Comparison of ENCODE assay signal across 14 cellular contexts in genomic region chr9:110912701-110913291, GRCh38.
A peak's percentile ranks its signal among the peaks of the same experiment; 100 is the strongest.
DNase-seq lines count a peak whose midpoint lies in the region; ATAC-seq lines count a peak whose summit lies in the region.
"Had no signal": no experiment of that assay in that cellular context is flagged by ENCODE, and none has a peak within 500 bp of the region (broad histone marks: within the 10 kb centered on the region; RNA-seq: fewer than 3 reads in every experiment).

No MANE protein-coding gene starts in this region.

- H3K27ac ChIP-seq in ACC112 (ENCODE audit: low read depth, low read length): peak overlapping the region; percentile 98

- H3K36me3 ChIP-seq in ACC112 (ENCODE audit: insufficient read depth, low read length) (peaks cover 35% of the 10 kb centered on the region), adipocyte (ENCODE audit: control insufficient read depth, insufficient read depth, low read length, severe bottlenecking) (peaks cover 17% of the 10 kb centered on the region)

- no peaks in the 10 kb centered on the region for H3K27me3 ChIP-seq in ACC112 (ENCODE audit: insufficient read depth, low read length)
- no peaks in the 10 kb centered on the region for H3K27me3 ChIP-seq in adipocyte (replicated peaks; ENCODE audit: control insufficient read depth, insufficient read depth, low read length)

- H3K4me3 ChIP-seq in ACC112 (ENCODE audit: low read depth, low read length) (peak overlapping the region; percentile 53), adipocyte (ENCODE audit: low read length) (peak overlapping the region; percentile 69)

- H3K9me3 ChIP-seq in adipocyte (ENCODE audit: control insufficient read depth, low read length): peaks cover 15% of the 10 kb centered on the region

- no peak overlapping the region for H2AFZ ChIP-seq in ACC112 (ENCODE audit: low read length, unreplicated experiment)

- peak; percentile 89 for ATAC-seq in Right ventricle myocardium superior (ENCODE audit: poor library complexity)
- no peak for ATAC-seq in HG03139 (IDR thresholded peaks at IDR 0.05; ENCODE audit: unreplicated experiment)
- ATAC-seq in GM21515 (IDR thresholded peaks at IDR 0.05; ENCODE audit: unreplicated experiment): no peak

- peaks cover 61% of the 10 kb centered on the region for H3K4me1 ChIP-seq in ACC112 (ENCODE audit: control insufficient read depth, insufficient read depth, low read length, unreplicated experiment)
- H3K4me1 ChIP-seq in adipocyte (ENCODE audit: control insufficient read depth, insufficient read depth, low read length): peaks cover 68% of the 10 kb centered on the region

- peak overlapping the region; percentile 86 for H3K9ac ChIP-seq in adipocyte (ENCODE audit: low read length)

- H3K79me2 ChIP-seq in ACC112 (ENCODE audit: control insufficient read depth, insufficient read depth, low read length, unreplicated experiment): peaks cover 69% of the 10 kb centered on the region

- intact Hi-C loops in Right ventricle myocardium superior (cut with DNase I): no loop called here

- peak; percentile 29 for DNase-seq in adipocyte (ENCODE audit: low read depth)
- no peak for DNase-seq in Right ventricle myocardium superior
- peak; percentile 23 for DNase-seq in pons (ENCODE audit: low spot score)
- no peak for DNase-seq in activated CD4-positive, alpha-beta T cell treated with anti-CD3 and anti-CD28 coated beads, Interleukin-2, amount 50 U/mL, for 48 hours
- no peak for DNase-seq in HuH-7.5 (ENCODE audit: low spot score)
- DNase-seq: activated CD8-positive, alpha-beta memory T cell treated with anti-CD3 and anti-CD28 coated beads, Interleukin-2, amount 50 U/mL, for 48 hours; DMS53; effector CD8-positive, alpha-beta T cell; NCI-H1048; NCI-H446; SHP77 had no signal

Comparison
In these comparisons a context has a peak if more than half of its experiments do, and no peak if none do; other contexts are left out.
1. DNase-seq: peak in adipocyte (single experiment) and pons (single experiment); none in Right ventricle myocardium superior (single experiment), activated CD4-positive, alpha-beta T cell treated with anti-CD3 and anti-CD28 coated beads, Interleukin-2, amount 50 U/mL, for 48 hours (0 of 2) and HuH-7.5 (single experiment).